12 cellular contexts compared by ENCODE assay signal in the genomic region with DNA sequence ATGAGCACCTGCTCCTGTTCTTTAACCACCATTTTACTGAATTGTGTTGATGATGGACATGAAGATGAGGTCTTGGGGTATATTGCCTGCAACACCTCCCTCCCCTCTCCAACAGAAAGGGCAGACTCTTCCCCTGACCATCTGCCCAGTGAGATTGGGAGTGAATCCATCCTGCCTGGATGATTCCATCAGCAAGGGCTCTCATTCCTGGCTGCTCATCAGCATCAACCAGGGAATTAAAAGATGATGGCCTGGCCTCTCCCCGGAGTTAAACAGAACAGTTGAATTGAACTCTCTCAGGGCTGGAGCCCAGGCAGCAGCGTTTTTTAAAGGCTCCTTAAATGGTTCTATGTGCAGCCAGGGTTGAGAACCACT. TPM values are rescaled to one million over a fixed set of nuclear protein-coding genes. Genes with fewer than 3 reads are reported as not detected.
DNase-seq lines count a peak whose midpoint lies in the region; ATAC-seq and TF ChIP-seq lines count a peak whose summit lies in the region.
"Had no signal": no experiment of that assay in that cellular context is flagged by ENCODE, and none has a peak within 500 bp of the region (broad histone marks: within the 10 kb centered on the region; RNA-seq: fewer than 3 reads in every experiment).

No MANE protein-coding gene starts in this region.

- H3K9ac ChIP-seq in HUES64 (ENCODE audit: low read depth, low read length) (peak overlapping the region; percentile 5; the same call in 1 of the 2 replicates), mesenchymal stem cell (ENCODE audit: low read length) (peak overlapping the region; percentile 74)

- peak overlapping the region in 1 of 2 experiments; percentile 75 for H2BK12ac ChIP-seq in mesenchymal stem cell (ENCODE audit: low read length in 2 of 2)

- no peaks in the 10 kb centered on the region for H3K36me3 ChIP-seq in HUES64 (ENCODE audit: insufficient read depth, low read length)
- H3K36me3 ChIP-seq in mesenchymal stem cell (ENCODE audit: control insufficient read depth in 1 of 2, insufficient read depth in 2 of 2, low read depth in 1 of 2, low read length in 2 of 2): no peaks in the 10 kb centered on the region
- H3K36me3 ChIP-seq in suprapubic skin: no peaks in the 10 kb centered on the region

- H3K4me3 ChIP-seq in HUES64 (ENCODE audit: low read length) (peak overlapping the region; percentile 22), mesenchymal stem cell (ENCODE audit: insufficient read depth in 1 of 2, low read depth in 1 of 2, low read length in 2 of 2) (peak overlapping the region in 1 of 2 experiments; percentile 30), suprapubic skin (no peak overlapping the region)

- H3K27ac ChIP-seq in HUES64 (ENCODE audit: low read depth, low read length) (peak overlapping the region; percentile 91), cingulate gyrus (ENCODE audit: low read depth, low read length) (peak overlapping the region; percentile 65), mesenchymal stem cell (ENCODE audit: low read length, poor library complexity, severe bottlenecking) (peak overlapping the region; percentile 42), suprapubic skin (peak overlapping the region; percentile 70)

- no peak overlapping the region for H2AFZ ChIP-seq in mesenchymal stem cell (ENCODE audit: low read depth, low read length)

- peak overlapping the region in 1 of 2 experiments; percentile 25 for H3K18ac ChIP-seq in mesenchymal stem cell (ENCODE audit: low read depth in 1 of 2, low read length in 2 of 2)

- no peak overlapping the region for H3K4me2 ChIP-seq in mesenchymal stem cell (ENCODE audit: low read length, poor library complexity, severe bottlenecking)

- H3K4me1 ChIP-seq in HUES64 (ENCODE audit: insufficient read depth, low read length) (peaks cover 56% of the 10 kb centered on the region), mesenchymal stem cell (ENCODE audit: control insufficient read depth, insufficient read depth, low read depth, low read length) (peaks cover 27% of the 10 kb centered on the region), suprapubic skin (peaks cover 52% of the 10 kb centered on the region)

- TF ChIP-seq POLR2A in suprapubic skin (IDR thresholded peaks at IDR 0.05): no peak

- no peak for TF ChIP-seq CTCF in suprapubic skin (IDR thresholded peaks at IDR 0.05)
- TF ChIP-seq CTCF in omental fat pad (IDR thresholded peaks at IDR 0.05): no peak

- H3K4ac ChIP-seq in mesenchymal stem cell (ENCODE audit: low read depth in 1 of 2, low read length in 2 of 2): peak overlapping the region; percentile 3 to 14

- peak overlapping the region; percentile 66 for H2BK120ac ChIP-seq in mesenchymal stem cell (ENCODE audit: low read depth, low read length)

- peak overlapping the region; percentile 68 for H2BK15ac ChIP-seq in mesenchymal stem cell (ENCODE audit: low read depth, poor library complexity, severe bottlenecking)

- DNase-seq in mesenchymal stem cell (no peak), suprapubic skin (ENCODE audit: low spot score in 2 of 2) (no peak), omental fat pad (ENCODE audit: low spot score) (no peak), C1 segment of cervical spinal cord (lab: John Stamatoyannopoulos, UW) (no peak)
- DNase-seq in activated naive CD4-positive, alpha-beta T cell treated with Interleukin-2 at 50 U/mL for 16 hours: no peak
- DNase-seq: activated naive CD8-positive, alpha-beta T cell treated with anti-CD3 and anti-CD28 coated beads, Interleukin-2, amount 10 ng/mL, durations not matched to agents 7 days and 5 days; natural killer cell; NCI-H1694 had no signal

- no peak for TF ChIP-seq EP300 in suprapubic skin (IDR thresholded peaks at IDR 0.05)

- peak overlapping the region; percentile 35 for H4K91ac ChIP-seq in mesenchymal stem cell (ENCODE audit: low read length)

- 6% methylated on average over 2 of the region's 2 CpGs for WGBS in HUES64
- WGBS in mesenchymal stem cell: 35% methylated on average over 2 of the region's 2 CpGs
- 23% methylated on average over 2 of the region's 2 CpGs for WGBS in suprapubic skin

- H3K23ac ChIP-seq in mesenchymal stem cell (ENCODE audit: low read length in 2 of 2): no peak overlapping the region

- peak overlapping the region; percentile 1 for H2AK5ac ChIP-seq in mesenchymal stem cell (ENCODE audit: low read length, severe bottlenecking)

- H4K8ac ChIP-seq in mesenchymal stem cell (ENCODE audit: low read length): peak overlapping the region; percentile 10

- no peak for ATAC-seq in omental fat pad (ENCODE audit: low FRiP score)
- ATAC-seq in GM19395 (IDR thresholded peaks at IDR 0.05; ENCODE audit: unreplicated experiment): no peak

- H3K14ac ChIP-seq in mesenchymal stem cell (ENCODE audit: low read length in 2 of 2): no peak overlapping the region

- H3K9me3 ChIP-seq in HUES64 (ENCODE audit: insufficient read depth, low read depth, low read length) (no peaks in the 10 kb centered on the region), mesenchymal stem cell (ENCODE audit: control insufficient read depth, low read length) (no peaks in the 10 kb centered on the region), suprapubic skin (no peaks in the 10 kb centered on the region)

- H3K27me3 ChIP-seq in HUES64 (ENCODE audit: insufficient read depth, low read length): no peaks in the 10 kb centered on the region
- H3K27me3 ChIP-seq in mesenchymal stem cell (ENCODE audit: control insufficient read depth in 1 of 2, insufficient read depth in 1 of 2, low read length in 2 of 2): no peaks in the 10 kb centered on the region
- no peaks in the 10 kb centered on the region for H3K27me3 ChIP-seq in suprapubic skin

- no peak overlapping the region for H2BK5ac ChIP-seq in mesenchymal stem cell (ENCODE audit: low read depth, low read length, poor library complexity, severe bottlenecking)

- no peaks in the 10 kb centered on the region for H3K79me1 ChIP-seq in mesenchymal stem cell (replicated peaks; ENCODE audit: low read length, poor library complexity, severe bottlenecking)

RNA-seq across cellular contexts. Expression of a gene that starts 14.5 kb away (rescaled TPM):
- 55.7 TPM for polyA plus RNA-seq in HUES64 (2013, experiment 1 of 2)
- 57.9 TPM for polyA plus RNA-seq in HUES64 (2013, experiment 2 of 2)
- 42.0 TPM for polyA plus RNA-seq in mesenchymal stem cell (2013, experiment 1 of 2)
- polyA plus RNA-seq in mesenchymal stem cell (2013, experiment 2 of 2): 43.2 TPM
- total RNA-seq in suprapubic skin (10 to 100 TPM; 43.6 to 59.0 (median 48.6) TPM), omental fat pad (10 to 100 TPM; 30.3 to 54.7 (median 42.5) TPM)

RNA-seq across cellular contexts. Expression of a gene that starts 57.3 kb away (rescaled TPM):
- polyA plus RNA-seq in HUES64 (2013, experiment 1 of 2): 0.25 TPM
- polyA plus RNA-seq in HUES64 (2013, experiment 2 of 2): 0.57 TPM
- 0.62 TPM for polyA plus RNA-seq in mesenchymal stem cell (2013, experiment 1 of 2)
- polyA plus RNA-seq in mesenchymal stem cell (2013, experiment 2 of 2): 0.84 TPM
- total RNA-seq in suprapubic skin (under 1 TPM in 2 of 4 donors, not detected in 2; 0.24 to 0.57 TPM), omental fat pad (under 1 TPM in 2 of 4 donors, not detected in 2; 0.09 to 0.44 TPM)
- total RNA-seq: activated CD4-positive, alpha-beta T cell treated with anti-CD3 and anti-CD28 coated beads, Interleukin-2, amount 10 ng/mL, durations not matched to agents 24 days and 14 days; activated naive CD8-positive, alpha-beta T cell treated with anti-CD3 and anti-CD28 coated beads, Interleukin-2, amount 10 ng/mL, durations not matched to agents 7 days and 5 days had no signal
